In the genomic region with DNA sequence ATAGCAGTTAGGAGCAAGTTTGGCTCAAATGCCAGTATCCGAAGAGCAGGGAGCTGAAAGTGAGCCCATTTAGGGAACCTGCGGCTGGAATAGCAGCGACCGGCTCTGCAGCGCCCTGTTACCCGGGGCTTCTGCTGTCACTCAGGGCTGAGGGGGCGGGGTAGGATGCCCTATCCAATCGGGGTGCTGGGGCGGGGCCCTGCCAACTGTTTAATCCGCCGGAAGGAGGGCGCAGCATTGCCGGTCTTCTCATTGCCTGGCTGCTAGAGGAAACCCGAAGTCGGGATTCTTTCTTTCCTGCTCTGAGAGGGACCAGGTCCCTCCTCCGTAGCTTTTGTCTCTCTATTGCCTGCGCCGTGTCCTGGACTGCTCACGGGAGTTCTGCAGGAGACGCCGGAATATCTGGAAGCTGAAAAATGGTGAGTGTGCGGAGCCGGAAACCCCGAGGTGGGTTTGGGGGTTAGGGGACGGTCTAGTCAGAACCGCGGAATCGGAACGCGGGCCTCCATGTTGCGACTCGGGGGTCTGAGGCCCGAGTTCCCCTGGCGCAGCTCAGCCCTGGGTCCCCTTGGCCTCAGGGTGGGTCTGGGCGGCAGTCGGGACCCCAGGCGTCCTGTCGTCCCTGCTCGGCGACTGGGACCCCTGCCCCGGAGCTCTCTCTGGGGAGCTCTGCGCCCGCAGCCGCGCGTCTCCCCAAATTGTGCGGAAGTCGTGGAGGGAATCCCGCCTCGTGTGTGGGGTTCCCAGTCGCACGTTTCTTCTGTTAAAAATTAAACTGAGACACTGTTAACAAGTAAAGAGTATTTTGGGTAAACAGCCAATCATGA, we compare ENCODE assay signal across 8 cellular contexts. TPM values are rescaled to one million over a fixed set of nuclear protein-coding genes. Genes with fewer than 3 reads are reported as not detected.
DNase-seq lines count a peak whose midpoint lies in the region; ATAC-seq and TF ChIP-seq lines count a peak whose summit lies in the region.

No MANE protein-coding gene starts in this region.

- no peaks in the 10 kb centered on the region for H3K27me3 ChIP-seq in upper lobe of left lung

- peak; percentile 92 for DNase-seq in ELF-1 (ENCODE audit: low read depth, low spot score)
- peak; percentile 90 for DNase-seq in HCEC 1CT
- DNase-seq in NCI-H1092 (lab: John Stamatoyannopoulos, UW): peak; percentile 89
- peak; percentile 92 for DNase-seq in SW 1271 (lab: John Stamatoyannopoulos, UW)
- peak; percentile 95 for DNase-seq in activated naive CD8-positive, alpha-beta T cell treated with anti-CD3 and anti-CD28 coated beads, Interleukin-2, amount 50 U/mL, for 24 hours
- peak; percentile 99 for DNase-seq in left cardiac atrium
- peak; percentile 99 for DNase-seq in posterior vena cava (ENCODE audit: low spot score)
- DNase-seq in upper lobe of left lung: peak; percentile 94 to 99

- intact Hi-C loops in left cardiac atrium (cut with DNase I) (loop anchor here (1.0 to 10.0 kb wide), 5 partner anchors 23 to 191 kb away; a partner anchor contains a TSS), posterior vena cava (cut with DNase I) (loop anchor here (1.0 to 5.0 kb wide), 4 partner anchors 21 to 190 kb away; a partner anchor contains a TSS)

- WGBS in upper lobe of left lung, 2 donors: 1% methylated on average over 19 to 42 of the region's 52 CpGs

- H3K36me3 ChIP-seq in upper lobe of left lung: no peaks in the 10 kb centered on the region

- H3K27ac Mint-ChIP-seq in activated naive CD8-positive, alpha-beta T cell treated with anti-CD3 and anti-CD28 coated beads, Interleukin-2, amount 50 U/mL, for 24 hours: peak overlapping the region; percentile 98

- TF ChIP-seq CTCF in upper lobe of left lung (IDR thresholded peaks at IDR 0.05): no peak

- H3K4me1 ChIP-seq in upper lobe of left lung: peaks cover 0 to 15% (median 0%) of the 10 kb centered on the region in 4 donors

- peak in 3 of 4 donors; percentile 69 to 80 (median 72) for TF ChIP-seq POLR2A in upper lobe of left lung (IDR thresholded peaks at IDR 0.05)

- H3K4me3 Mint-ChIP-seq in activated naive CD8-positive, alpha-beta T cell treated with anti-CD3 and anti-CD28 coated beads, Interleukin-2, amount 50 U/mL, for 24 hours: peak overlapping the region; percentile 98

- no peaks in the 10 kb centered on the region for H3K27me3 Mint-ChIP-seq in activated naive CD8-positive, alpha-beta T cell treated with anti-CD3 and anti-CD28 coated beads, Interleukin-2, amount 50 U/mL, for 24 hours

- peaks cover 4% of the 10 kb centered on the region for H3K9me3 Mint-ChIP-seq in activated naive CD8-positive, alpha-beta T cell treated with anti-CD3 and anti-CD28 coated beads, Interleukin-2, amount 50 U/mL, for 24 hours

- H3K4me1 Mint-ChIP-seq in activated naive CD8-positive, alpha-beta T cell treated with anti-CD3 and anti-CD28 coated beads, Interleukin-2, amount 50 U/mL, for 24 hours: peaks cover 30% of the 10 kb centered on the region

- H3K36me3 Mint-ChIP-seq in activated naive CD8-positive, alpha-beta T cell treated with anti-CD3 and anti-CD28 coated beads, Interleukin-2, amount 50 U/mL, for 24 hours (ENCODE audit: low read depth): peaks cover 6% of the 10 kb centered on the region

- H3K9me3 ChIP-seq in upper lobe of left lung: peaks cover 0 to under 1% (median 0%) of the 10 kb centered on the region in 4 donors

- H3K27ac ChIP-seq in upper lobe of left lung: peak overlapping the region; percentile 75 to 95 (median 90)

- no peak for TF ChIP-seq EP300 in upper lobe of left lung (IDR thresholded peaks at IDR 0.05)

- peak overlapping the region; percentile 61 to 93 (median 80) for H3K4me3 ChIP-seq in upper lobe of left lung

- ATAC-seq in activated naive CD8-positive, alpha-beta T cell treated with anti-CD3 and anti-CD28 coated beads, Interleukin-2, amount 50 U/mL, for 24 hours: peak; percentile 97
- ATAC-seq in left cardiac atrium: peak; percentile 100
- peak; percentile 99 to 100 for ATAC-seq in upper lobe of left lung (ENCODE audit: low FRiP score in 2 of 2)

RNA-seq across cellular contexts. Expression of a gene that starts 22.8 kb away (rescaled TPM):
- total RNA-seq in left cardiac atrium: 1 to 10 TPM; 1.5 to 3.4 TPM
- 1 to 10 TPM; 1.7 to 2.4 TPM for total RNA-seq in posterior vena cava
- total RNA-seq in upper lobe of left lung: 1 to 10 TPM; 2.4 to 9.4 (median 5.9) TPM

RNA-seq across cellular contexts. Expression of a gene that starts 47.9 kb away (rescaled TPM):
- 1 to 10 TPM; 2.9 to 4.0 TPM for total RNA-seq in left cardiac atrium
- total RNA-seq in posterior vena cava: 1 to 10 TPM; 3.9 to 5.1 TPM
- total RNA-seq in upper lobe of left lung: 10 to 100 TPM in 1 of 6 donors, 1 to 10 TPM in 5; 3.7 to 12.5 (median 6.3) TPM

Comparison
In these comparisons a context has a peak if more than half of its experiments do, and no peak if none do; other contexts are left out.
1. Peak in every context shown above with its lines: DNase-seq, ATAC-seq, H3K4me3 ChIP-seq and H3K27ac ChIP-seq.